22 cellular contexts compared by ENCODE assay signal in the genomic region with DNA sequence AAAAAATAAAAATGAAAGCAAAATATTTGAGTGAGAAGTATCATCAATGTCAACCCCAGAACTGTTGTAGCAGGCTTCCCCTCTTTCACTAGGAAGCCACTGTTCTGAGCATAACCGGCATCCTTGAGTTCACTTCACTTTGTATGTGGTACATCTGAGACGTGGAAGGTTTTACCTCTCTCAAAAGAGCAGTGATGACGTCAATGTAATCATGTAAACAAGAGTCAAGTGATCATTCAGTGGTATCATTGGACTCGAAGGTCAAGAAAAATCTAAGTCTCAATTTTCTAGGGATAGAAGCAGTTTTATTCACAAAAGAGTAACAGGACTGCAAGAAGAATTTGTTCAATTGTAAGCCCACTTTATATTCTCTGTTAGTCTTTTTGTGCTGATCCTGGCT.
"Had no signal": no experiment of that assay in that cellular context is flagged by ENCODE, and none has a peak within 500 bp of the region (broad histone marks: within the 10 kb centered on the region; RNA-seq: fewer than 3 reads in every experiment).

No MANE protein-coding gene starts in this region.

- H3K27ac ChIP-seq: coronary artery, dorsolateral prefrontal cortex, esophagus squamous epithelium, gastrocnemius medialis, heart right ventricle, left lung, lower lobe of right lung had no signal

- H3K4me3 ChIP-seq: coronary artery, dorsolateral prefrontal cortex, esophagus squamous epithelium, gastrocnemius medialis, heart right ventricle, left lung, lower lobe of right lung had no signal

- DNase-seq: dermis blood vessel endothelial cell; dorsolateral prefrontal cortex; effector CD4-positive, alpha-beta T cell; effector memory CD4-positive, alpha-beta T cell; esophagus squamous epithelium; foreskin fibroblast; foreskin melanocyte; gastrocnemius medialis; glutamatergic neuron; head of caudate nucleus; heart right ventricle; hippocampal formation; left cardiac atrium; left lung; left ventricle myocardium superior; lower lobe of right lung; mesendoderm; midbrain had no signal

- H3K27me3 ChIP-seq: gastrocnemius medialis had no signal

- H3K4me1 ChIP-seq: lower lobe of right lung had no signal

- H3K36me3 ChIP-seq: esophagus squamous epithelium, gastrocnemius medialis, heart right ventricle, left lung, lower lobe of right lung had no signal

- H3K9me3 ChIP-seq: esophagus squamous epithelium, gastrocnemius medialis, heart right ventricle, left lung, lower lobe of right lung had no signal

- FAIRE-seq: colon, islet of Langerhans, keratinocyte had no signal

- ATAC-seq: gastrocnemius medialis, heart right ventricle, left cardiac atrium, left lung, left ventricle myocardium superior, lower lobe of right lung had no signal
